ENCODE assay signal across 27 cellular contexts in genomic region chr3:138063416-138063815, GRCh38. TPM values are rescaled to one million over a fixed set of nuclear protein-coding genes. Genes with fewer than 3 reads are reported as not detected.
"Had no signal": no experiment of that assay in that cellular context is flagged by ENCODE, and none has a peak within 500 bp of the region (broad histone marks: within the 10 kb centered on the region; RNA-seq: fewer than 3 reads in every experiment).

No MANE protein-coding gene starts in this region.

- H3K27ac Mint-ChIP-seq: activated naive CD8-positive, alpha-beta T cell treated with anti-CD3 and anti-CD28 coated beads for 36 hours; effector memory CD8-positive, alpha-beta T cell; naive B cell had no signal

- H3K4me3 Mint-ChIP-seq: activated naive CD8-positive, alpha-beta T cell treated with anti-CD3 and anti-CD28 coated beads for 36 hours; effector memory CD8-positive, alpha-beta T cell had no signal

- H3K4me1 ChIP-seq: colonic mucosa, esophagus squamous epithelium, gastrocnemius medialis, upper lobe of left lung had no signal

- H3K9me3 Mint-ChIP-seq: activated naive CD8-positive, alpha-beta T cell treated with anti-CD3 and anti-CD28 coated beads for 36 hours; effector memory CD8-positive, alpha-beta T cell; naive B cell had no signal

- H3K27ac ChIP-seq: colonic mucosa, dorsolateral prefrontal cortex, esophagus squamous epithelium, gastrocnemius medialis, thoracic aorta, upper lobe of left lung, WERI-Rb-1 had no signal

- H3K36me3 ChIP-seq: colonic mucosa, gastrocnemius medialis had no signal

- H3K36me3 Mint-ChIP-seq: activated naive CD8-positive, alpha-beta T cell treated with anti-CD3 and anti-CD28 coated beads for 36 hours; naive B cell had no signal

- DNase-seq: activated CD4-positive, alpha-beta T cell treated with anti-CD3 and anti-CD28 coated beads for 1 hour; activated CD4-positive, alpha-beta T cell treated with anti-CD3 and anti-CD28 coated beads, Interleukin-2, amount 50 U/mL, for 4 hours; activated naive CD4-positive, alpha-beta T cell treated with Interleukin-2 at 50 U/mL for 16 hours; activated naive CD8-positive, alpha-beta T cell treated with anti-CD3 and anti-CD28 coated beads for 36 hours; activated T-cell treated with anti-CD3 and anti-CD28 coated beads, Interleukin-2, amount 50 U/mL, for 48 hours; amniotic stem cell; colonic mucosa; dorsolateral prefrontal cortex; effector memory CD8-positive, alpha-beta T cell; esophagus squamous epithelium; gastrocnemius medialis; hypothalamus; left colon; naive B cell; occipital lobe; stimulated activated CD4-positive, alpha-beta T cell treated with anti-CD3 and anti-CD28 coated beads, Interleukin-4, amount 100 ng/mL, for 1 hour; stimulated activated naive CD4-positive, alpha-beta T cell treated with Interleukin-2 at 50 U/mL for 16 hours; upper lobe of left lung; WERI-Rb-1 had no signal

- ATAC-seq: effector memory CD8-positive, alpha-beta T cell; gastrocnemius medialis; left colon had no signal

- H3K27me3 ChIP-seq: colonic mucosa, dorsolateral prefrontal cortex, esophagus squamous epithelium, gastrocnemius medialis, upper lobe of left lung had no signal

- H3K9me3 ChIP-seq: colonic mucosa, esophagus squamous epithelium, gastrocnemius medialis, thoracic aorta, upper lobe of left lung had no signal

- H3K4me3 ChIP-seq: colonic mucosa, dorsolateral prefrontal cortex, esophagus squamous epithelium, gastrocnemius medialis, thoracic aorta, upper lobe of left lung had no signal

RNA-seq across cellular contexts. Expression of gene DZIP1L, which starts 52.0 kb away (rescaled TPM):
- total RNA-seq: T-helper 2 cell treated with Interferon-gamma antibody and Interleukin-4, amounts not matched to agents 100 ng/mL and 5 ng/mL, for 36 hours had no signal

RNA-seq across cellular contexts. Expression of gene CLDN18, which starts 53.5 kb away (rescaled TPM):
- total RNA-seq: activated naive CD8-positive, alpha-beta T cell treated with anti-CD3 and anti-CD28 coated beads for 36 hours; bronchial epithelial cell; dorsolateral prefrontal cortex; gastrocnemius medialis; left colon; mesenteric fat pad; occipital lobe; posterior vena cava; renal cortical epithelial cell; T-helper 2 cell treated with Interferon-gamma antibody and Interleukin-4, amounts not matched to agents 100 ng/mL and 5 ng/mL, for 36 hours had no signal
- polyA plus RNA-seq: keratinocyte, neural cell had no signal
